Comparison of ENCODE assay signal across 1 cellular context in genomic region chr13:40599722-40600121, GRCh38.
TF ChIP-seq lines count a peak whose summit lies in the region.

No MANE protein-coding gene starts in this region.

TF ChIP-seq in SK-N-SH, 30 proteins besides CTCF, POLR2A, EP300 and RAD21 (continued from another document):
- TF ChIP-seq, protein P1, sequence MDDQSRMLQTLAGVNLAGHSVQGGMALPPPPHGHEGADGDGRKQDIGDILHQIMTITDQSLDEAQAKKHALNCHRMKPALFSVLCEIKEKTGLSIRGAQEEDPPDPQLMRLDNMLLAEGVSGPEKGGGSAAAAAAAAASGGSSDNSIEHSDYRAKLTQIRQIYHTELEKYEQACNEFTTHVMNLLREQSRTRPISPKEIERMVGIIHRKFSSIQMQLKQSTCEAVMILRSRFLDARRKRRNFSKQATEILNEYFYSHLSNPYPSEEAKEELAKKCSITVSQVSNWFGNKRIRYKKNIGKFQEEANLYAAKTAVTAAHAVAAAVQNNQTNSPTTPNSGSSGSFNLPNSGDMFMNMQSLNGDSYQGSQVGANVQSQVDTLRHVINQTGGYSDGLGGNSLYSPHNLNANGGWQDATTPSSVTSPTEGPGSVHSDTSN (IDR thresholded peaks at IDR 0.05): no peak
- TF ChIP-seq EZH2phosphoT487 (IDR thresholded peaks at IDR 0.05; ENCODE audit: borderline replicate concordance, low read depth) (no peak), MEF2A (IDR thresholded peaks at IDR 0.05; ENCODE audit: borderline replicate concordance, low read depth) (no peak), RFX5 (IDR thresholded peaks at IDR 0.05; ENCODE audit: low read length) (no peak), TCF12 (IDR thresholded peaks at IDR 0.05) (no peak), IRF3 (IDR thresholded peaks at IDR 0.05; ENCODE audit: low read depth, low read length) (no peak), RCOR1 (IDR thresholded peaks at IDR 0.05; ENCODE audit: low read length) (no peak)
- TF ChIP-seq, protein P2, sequence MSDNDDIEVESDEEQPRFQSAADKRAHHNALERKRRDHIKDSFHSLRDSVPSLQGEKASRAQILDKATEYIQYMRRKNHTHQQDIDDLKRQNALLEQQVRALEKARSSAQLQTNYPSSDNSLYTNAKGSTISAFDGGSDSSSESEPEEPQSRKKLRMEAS (IDR thresholded peaks at IDR 0.05; ENCODE audit: low read depth): no peak
TF ChIP-seq in SK-N-SH: peak in this region for 0.
